ENCODE assay signal across 27 cellular contexts in genomic region chr3:80097674-80098073, GRCh38.
DNase-seq lines count a peak whose midpoint lies in the region; FAIRE-seq and TF ChIP-seq lines count a peak whose summit lies in the region.
"Had no signal": no experiment of that assay in that cellular context is flagged by ENCODE, and none has a peak within 500 bp of the region (broad histone marks: within the 10 kb centered on the region; RNA-seq: fewer than 3 reads in every experiment).

No MANE protein-coding gene starts in this region.

- no peak overlapping the region for H3K9ac ChIP-seq in H1 (replicated peaks in 1 of 4; ENCODE audit: extremely low read depth in 1 of 4, low read depth in 3 of 4, low read length in 3 of 4)

- H4K8ac ChIP-seq in H1 (ENCODE audit: extremely low read depth, insufficient read depth, low read length) = no peak overlapping the region

- H3K18ac ChIP-seq in H1 (ENCODE audit: extremely low read depth, low read length) = no peak overlapping the region

- no peak overlapping the region for H3K4ac ChIP-seq in H1 (replicated peaks; ENCODE audit: insufficient read length, low read depth, low read length)

- 85% methylated on average over 2 of the region's 2 CpGs; no CpG with 5 or more reads in 1 of the 2 experiments for WGBS in H1 (ENCODE audit: extremely low coverage in 1 of 2, insufficient coverage in 1 of 2, insufficient read length in 1 of 2, insufficient replicate concordance in 2 of 2, low coverage in 1 of 2, low lambda C conversion rate in 2 of 2, missing lambda C conversion rate in 1 of 2), 2 experiments

- no peaks in the 10 kb centered on the region for H3K4me1 ChIP-seq in H1 (replicated peaks in 1 of 4; ENCODE audit: control insufficient read depth in 3 of 4, insufficient read depth in 4 of 4, low read length in 3 of 4)
- H3K4me1 ChIP-seq: gastrocnemius medialis, left lung, transverse colon had no signal

- H3K4me3 ChIP-seq in H1 (ENCODE audit: extremely low read depth in 1 of 4, insufficient read depth in 2 of 4, low read depth in 3 of 4, low read length in 4 of 4) = no peak overlapping the region
- H3K4me3 ChIP-seq: gastrocnemius medialis, hepatocyte, left lung, transverse colon had no signal

- H2BK120ac ChIP-seq in H1 (replicated peaks; ENCODE audit: low read depth, low read length) = no peak overlapping the region

- H3K23ac ChIP-seq in H1 (ENCODE audit: insufficient read length) = no peak overlapping the region

- DNase-seq in HPDE6-E6E7 (ENCODE audit: extremely low spot score) = peak; percentile 0
- no peak for DNase-seq in RCC 7860 (ENCODE audit: low spot score)
- no peak for DNase-seq in H1 (ENCODE audit: low read depth in 1 of 2, low spot score in 2 of 2)
- DNase-seq in kidney glomerular epithelial cell (lab: John Stamatoyannopoulos, UW) = peak; percentile 68
- DNase-seq in NCI-H345 treated with DMSO at 0.1 percent for 48 hours (lab: John Stamatoyannopoulos, UW; ENCODE audit: unreplicated experiment) = no peak
- DNase-seq in COR-L47 (lab: John Stamatoyannopoulos, UW) = no peak
- no peak for DNase-seq in GM13977 (ENCODE audit: low spot score)
- DNase-seq: activated CD4-positive, alpha-beta T cell treated with anti-CD3 and anti-CD28 coated beads, Interleukin-2, amount 50 U/mL, for 1 hour; activated gamma-delta T cell; activated naive CD8-positive, alpha-beta T cell treated with anti-CD3 and anti-CD28 coated beads, Interleukin-2, amount 10 ng/mL, durations not matched to agents 7 days and 5 days; activated T-cell treated with anti-CD3 and anti-CD28 coated beads, Interleukin-2, amount 50 U/mL, for 4 hours; C1 segment of cervical spinal cord; DMS79; endodermal cell; gastrocnemius medialis; GDM1; GOT3; HFFc6; left lung; NCI-H1417; NCI-H2029; NCI-H526; NK-92 treated with Interleukin-12 subunit alpha and Interleukin-12 subunit beta, amount 100 ng/mL, for 24 hours; stimulated activated CD4-positive, alpha-beta T cell treated with anti-CD3 and anti-CD28 coated beads, Interleukin-4, amount 100 ng/mL, for 24 hours; T-cell; transverse colon had no signal

- no peaks in the 10 kb centered on the region for H3K9me3 ChIP-seq in H1 (ENCODE audit: insufficient read depth in 2 of 2, low read depth in 1 of 2, low read length in 1 of 2)
- H3K9me3 ChIP-seq: gastrocnemius medialis, left lung, transverse colon had no signal

- in situ Hi-C loops in GM13977 (cut with MboI; ENCODE audit: low pct_unique_long_range_greater_than_20kb, low sequenced_read_pairs, unreplicated experiment) = no loop called here

- no peak overlapping the region for H4K91ac ChIP-seq in H1 (replicated peaks; ENCODE audit: insufficient read length, low read length)

- H2AK5ac ChIP-seq in H1 (ENCODE audit: low read depth, low read length) = no peak overlapping the region

- no peaks in the 10 kb centered on the region for H3K23me2 ChIP-seq in H1 (ENCODE audit: low read depth, low read length)

- H2BK5ac ChIP-seq in H1 (ENCODE audit: low read depth, low read length) = no peak overlapping the region

- 0 out of 2 replicates have a peak overlapping the region, but pooled peaks have one; percentile 73 for H2AFZ ChIP-seq in H1 (ENCODE audit: low read length)
- H2AFZ ChIP-seq: hepatocyte had no signal

- H3K4me2 ChIP-seq in H1 (ENCODE audit: insufficient read depth in 1 of 2, low read depth in 2 of 2, low read length in 2 of 2) = no peak overlapping the region
- H3K4me2 ChIP-seq: hepatocyte had no signal

- no peak overlapping the region for H2BK12ac ChIP-seq in H1 (ENCODE audit: low read depth, low read length)

- no peaks in the 10 kb centered on the region for H4K20me1 ChIP-seq in H1 (replicated peaks in 1 of 2; ENCODE audit: control insufficient read depth in 1 of 2, insufficient read depth in 2 of 2, low read length in 2 of 2)

- no peaks in the 10 kb centered on the region for H3K79me1 ChIP-seq in H1 (ENCODE audit: low read depth, low read length)

- H4K5ac ChIP-seq in H1 (ENCODE audit: insufficient read length, low read depth, low read length) = no peak overlapping the region

- TF ChIP-seq CTCF in H1 (IDR thresholded peaks at IDR 0.05; ENCODE audit: control extremely low read depth in 1 of 3, insufficient read depth in 1 of 3, low read depth in 1 of 3, low read length in 3 of 3) (no peak), GM13977 (IDR thresholded peaks at IDR 0.05; ENCODE audit: extremely low read depth, insufficient read depth, missing control alignments) (no peak)

- FAIRE-seq in RCC 7860 (lab: Jason Lieb, UNC) (peak; percentile 68), H1 (lab: Jason Lieb, UNC) (no peak)

- no peaks in the 10 kb centered on the region for H3K79me2 ChIP-seq in H1 (ENCODE audit: control insufficient read depth in 1 of 2, insufficient read depth in 2 of 2, low read length in 2 of 2)
- H3K79me2 ChIP-seq: hepatocyte had no signal

- H2BK20ac ChIP-seq in H1 (ENCODE audit: low read length) = no peak overlapping the region

- no peak overlapping the region for H3K27ac ChIP-seq in H1 (ENCODE audit: low read depth, low read length)
- H3K27ac ChIP-seq: gastrocnemius medialis, hepatocyte, left lung, transverse colon had no signal

- TF ChIP-seq RAD21 in H1 (IDR thresholded peaks at IDR 0.05 in 1 of 2, conservative IDR thresholded peaks at IDR 0.05 in 1 of 2; ENCODE audit: low read depth in 2 of 2, low read length in 2 of 2) = no peak

- H3K36me3 ChIP-seq in H1 (ENCODE audit: control insufficient read depth in 2 of 4, insufficient read depth in 4 of 4, low read length in 3 of 4) = no peaks in the 10 kb centered on the region
- H3K36me3 ChIP-seq: gastrocnemius medialis, left lung, transverse colon had no signal

- H3K14ac ChIP-seq in H1 (ENCODE audit: insufficient read length) = no peak overlapping the region

- CTCF ChIA-PET in H1 (lab: Charles Lee; ENCODE audit: partially characterized antibody) = no interaction called here

- TF ChIP-seq EP300 in H1 (IDR thresholded peaks at IDR 0.05; ENCODE audit: borderline replicate concordance in 1 of 2, low read depth in 2 of 2, low read length in 2 of 2) = no peak

- H3K27me3 ChIP-seq in H1 (replicated peaks in 1 of 4; ENCODE audit: control insufficient read depth in 3 of 4, extremely low read depth in 1 of 4, insufficient read depth in 3 of 4, low read length in 3 of 4) = no peaks in the 10 kb centered on the region
- H3K27me3 ChIP-seq: gastrocnemius medialis, hepatocyte, left lung, transverse colon had no signal

- no peak overlapping the region for H2BK15ac ChIP-seq in H1 (ENCODE audit: low read length)

- POLR2A ChIA-PET in H1 (lab: Charles Lee; ENCODE audit: partially characterized antibody) = no interaction called here

- TF ChIP-seq POLR2A in H1 (IDR thresholded peaks at IDR 0.05; ENCODE audit: control extremely low read depth in 1 of 2, low read depth in 2 of 2, low read length in 2 of 2) = no peak

- H3K56ac ChIP-seq in H1 (replicated peaks; ENCODE audit: insufficient read length, low read depth, low read length) = no peak overlapping the region

TF ChIP-seq in H1, 55 proteins besides CTCF, POLR2A, EP300 and RAD21 (continues in another document):
- TF ChIP-seq HDAC2 (IDR thresholded peaks at IDR 0.05; ENCODE audit: borderline replicate concordance in 1 of 2, low read depth in 2 of 2, low read length in 2 of 2) (no peak), SIX5 (IDR thresholded peaks at IDR 0.05; ENCODE audit: low read depth, low read length) (no peak), POU5F1 (IDR thresholded peaks at IDR 0.05; ENCODE audit: low read depth, low read length) (no peak), SUZ12 (IDR thresholded peaks at IDR 0.05; ENCODE audit: low read length) (no peak), CHD1 (IDR thresholded peaks at IDR 0.05; ENCODE audit: low read depth, low read length) (no peak), NANOG (IDR thresholded peaks at IDR 0.05; ENCODE audit: insufficient read depth, low read depth, low read length, poor library complexity, severe bottlenecking) (no peak)
- TF ChIP-seq, protein P1, sequence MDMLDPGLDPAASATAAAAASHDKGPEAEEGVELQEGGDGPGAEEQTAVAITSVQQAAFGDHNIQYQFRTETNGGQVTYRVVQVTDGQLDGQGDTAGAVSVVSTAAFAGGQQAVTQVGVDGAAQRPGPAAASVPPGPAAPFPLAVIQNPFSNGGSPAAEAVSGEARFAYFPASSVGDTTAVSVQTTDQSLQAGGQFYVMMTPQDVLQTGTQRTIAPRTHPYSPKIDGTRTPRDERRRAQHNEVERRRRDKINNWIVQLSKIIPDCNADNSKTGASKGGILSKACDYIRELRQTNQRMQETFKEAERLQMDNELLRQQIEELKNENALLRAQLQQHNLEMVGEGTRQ (IDR thresholded peaks at IDR 0.05; ENCODE audit: low read length) = no peak

Comparison
In these comparisons a context has a peak if more than half of its experiments do, and no peak if none do; other contexts are left out.
1. DNase-seq: peak in HPDE6-E6E7 (single experiment) and kidney glomerular epithelial cell (single experiment); none in RCC 7860 (single experiment), H1 (0 of 2), NCI-H345 treated with DMSO at 0.1 percent for 48 hours (single experiment), COR-L47 (single experiment) and GM13977 (single experiment).